Comparison of ENCODE assay signal across 2 cellular contexts in the genomic region with DNA sequence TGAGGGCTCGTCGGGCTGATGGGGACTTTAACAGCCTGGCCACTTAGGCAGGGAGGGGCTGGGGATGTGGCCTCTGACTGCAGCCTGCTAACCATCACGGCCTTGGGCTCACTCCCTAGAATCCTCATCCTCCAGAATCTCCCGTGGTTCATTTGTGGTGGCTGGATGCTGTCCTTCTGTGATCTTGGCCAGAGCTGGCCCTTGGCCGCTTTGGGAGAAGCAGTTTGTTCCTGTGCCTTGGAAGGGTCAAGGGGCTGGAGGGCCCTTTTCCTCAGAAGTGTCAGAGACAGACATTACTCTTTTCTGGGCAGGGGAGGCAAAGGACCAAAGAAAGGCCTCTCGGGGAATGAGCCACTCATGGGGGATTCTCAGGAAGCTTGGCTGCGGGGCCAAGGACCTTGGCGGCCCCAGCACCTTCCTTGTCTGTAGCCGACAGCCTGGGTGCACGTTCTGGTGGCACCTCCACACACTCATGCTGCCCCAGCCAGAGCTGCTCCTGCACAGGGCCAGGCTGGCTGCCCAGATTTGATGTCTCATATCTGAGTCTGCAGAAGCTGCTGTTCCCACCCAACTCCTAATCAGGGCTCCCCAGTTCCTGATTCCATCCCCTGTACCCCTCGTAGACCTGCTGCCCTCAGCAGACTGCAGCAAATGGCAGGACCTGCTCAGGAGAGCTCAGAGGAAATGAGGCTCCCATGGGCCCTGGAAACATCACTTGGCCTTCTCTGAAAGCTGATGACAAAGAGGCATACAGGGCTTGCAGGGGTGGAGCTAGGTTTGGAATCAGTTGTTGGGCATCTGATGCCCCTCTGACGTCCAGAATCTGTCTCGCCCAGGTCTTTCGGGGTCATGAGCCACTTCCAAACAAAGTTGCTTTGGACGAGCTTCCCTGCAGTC.
TF ChIP-seq lines count a peak whose summit lies in the region.

No MANE protein-coding gene starts in this region.

TF ChIP-seq in SK-N-SH, 30 proteins besides CTCF, POLR2A, EP300 and RAD21 (continued from another document):
- TF ChIP-seq, protein P1, sequence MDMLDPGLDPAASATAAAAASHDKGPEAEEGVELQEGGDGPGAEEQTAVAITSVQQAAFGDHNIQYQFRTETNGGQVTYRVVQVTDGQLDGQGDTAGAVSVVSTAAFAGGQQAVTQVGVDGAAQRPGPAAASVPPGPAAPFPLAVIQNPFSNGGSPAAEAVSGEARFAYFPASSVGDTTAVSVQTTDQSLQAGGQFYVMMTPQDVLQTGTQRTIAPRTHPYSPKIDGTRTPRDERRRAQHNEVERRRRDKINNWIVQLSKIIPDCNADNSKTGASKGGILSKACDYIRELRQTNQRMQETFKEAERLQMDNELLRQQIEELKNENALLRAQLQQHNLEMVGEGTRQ (IDR thresholded peaks at IDR 0.05; ENCODE audit: borderline replicate concordance, low read depth, low read length), result no peak
- TF ChIP-seq GABPA (IDR thresholded peaks at IDR 0.05; ENCODE audit: low read depth) (no peak), MXI1 (IDR thresholded peaks at IDR 0.05; ENCODE audit: low read depth, low read length) (no peak), FOXM1 (IDR thresholded peaks at IDR 0.05; ENCODE audit: low read depth) (no peak), MEF2A (IDR thresholded peaks at IDR 0.05; ENCODE audit: borderline replicate concordance, low read depth) (no peak), SIN3A (IDR thresholded peaks at IDR 0.05; ENCODE audit: borderline replicate concordance, low read depth, low read length) (no peak), TEAD4 (IDR thresholded peaks at IDR 0.05; ENCODE audit: borderline replicate concordance, insufficient read depth) (no peak), TAF1 (IDR thresholded peaks at IDR 0.05; ENCODE audit: borderline replicate concordance, low read depth, low read length) (no peak)
- TF ChIP-seq, protein P2, sequence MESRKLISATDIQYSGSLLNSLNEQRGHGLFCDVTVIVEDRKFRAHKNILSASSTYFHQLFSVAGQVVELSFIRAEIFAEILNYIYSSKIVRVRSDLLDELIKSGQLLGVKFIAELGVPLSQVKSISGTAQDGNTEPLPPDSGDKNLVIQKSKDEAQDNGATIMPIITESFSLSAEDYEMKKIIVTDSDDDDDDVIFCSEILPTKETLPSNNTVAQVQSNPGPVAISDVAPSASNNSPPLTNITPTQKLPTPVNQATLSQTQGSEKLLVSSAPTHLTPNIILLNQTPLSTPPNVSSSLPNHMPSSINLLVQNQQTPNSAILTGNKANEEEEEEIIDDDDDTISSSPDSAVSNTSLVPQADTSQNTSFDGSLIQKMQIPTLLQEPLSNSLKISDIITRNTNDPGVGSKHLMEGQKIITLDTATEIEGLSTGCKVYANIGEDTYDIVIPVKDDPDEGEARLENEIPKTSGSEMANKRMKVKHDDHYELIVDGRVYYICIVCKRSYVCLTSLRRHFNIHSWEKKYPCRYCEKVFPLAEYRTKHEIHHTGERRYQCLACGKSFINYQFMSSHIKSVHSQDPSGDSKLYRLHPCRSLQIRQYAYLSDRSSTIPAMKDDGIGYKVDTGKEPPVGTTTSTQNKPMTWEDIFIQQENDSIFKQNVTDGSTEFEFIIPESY (IDR thresholded peaks at IDR 0.05; ENCODE audit: borderline replicate concordance, low read depth), result no peak

TF ChIP-seq in SK-N-SH treated with all-trans-retinoic acid at 6 μM for 48 hours, 23 proteins besides CTCF, POLR2A, EP300 and RAD21 (continued from another document):
- TF ChIP-seq, protein P3, sequence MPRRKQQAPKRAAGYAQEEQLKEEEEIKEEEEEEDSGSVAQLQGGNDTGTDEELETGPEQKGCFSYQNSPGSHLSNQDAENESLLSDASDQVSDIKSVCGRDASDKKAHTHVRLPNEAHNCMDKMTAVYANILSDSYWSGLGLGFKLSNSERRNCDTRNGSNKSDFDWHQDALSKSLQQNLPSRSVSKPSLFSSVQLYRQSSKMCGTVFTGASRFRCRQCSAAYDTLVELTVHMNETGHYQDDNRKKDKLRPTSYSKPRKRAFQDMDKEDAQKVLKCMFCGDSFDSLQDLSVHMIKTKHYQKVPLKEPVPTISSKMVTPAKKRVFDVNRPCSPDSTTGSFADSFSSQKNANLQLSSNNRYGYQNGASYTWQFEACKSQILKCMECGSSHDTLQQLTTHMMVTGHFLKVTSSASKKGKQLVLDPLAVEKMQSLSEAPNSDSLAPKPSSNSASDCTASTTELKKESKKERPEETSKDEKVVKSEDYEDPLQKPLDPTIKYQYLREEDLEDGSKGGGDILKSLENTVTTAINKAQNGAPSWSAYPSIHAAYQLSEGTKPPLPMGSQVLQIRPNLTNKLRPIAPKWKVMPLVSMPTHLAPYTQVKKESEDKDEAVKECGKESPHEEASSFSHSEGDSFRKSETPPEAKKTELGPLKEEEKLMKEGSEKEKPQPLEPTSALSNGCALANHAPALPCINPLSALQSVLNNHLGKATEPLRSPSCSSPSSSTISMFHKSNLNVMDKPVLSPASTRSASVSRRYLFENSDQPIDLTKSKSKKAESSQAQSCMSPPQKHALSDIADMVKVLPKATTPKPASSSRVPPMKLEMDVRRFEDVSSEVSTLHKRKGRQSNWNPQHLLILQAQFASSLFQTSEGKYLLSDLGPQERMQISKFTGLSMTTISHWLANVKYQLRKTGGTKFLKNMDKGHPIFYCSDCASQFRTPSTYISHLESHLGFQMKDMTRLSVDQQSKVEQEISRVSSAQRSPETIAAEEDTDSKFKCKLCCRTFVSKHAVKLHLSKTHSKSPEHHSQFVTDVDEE (CRISPR knock-in tag; IDR thresholded peaks at IDR 0.05), result no peak
- TF ChIP-seq ESRRG (CRISPR knock-in tag; IDR thresholded peaks at IDR 0.05), result no peak
- TF ChIP-seq ZNF565 (CRISPR knock-in tag; conservative IDR thresholded peaks at IDR 0.05; ENCODE audit: low read depth), result no peak
- TF ChIP-seq TCF4 (CRISPR knock-in tag; IDR thresholded peaks at IDR 0.05; ENCODE audit: borderline replicate concordance), result no peak
- no peak for TF ChIP-seq ZFP30 (CRISPR knock-in tag; IDR thresholded peaks at IDR 0.05)
- TF ChIP-seq ISL1 (CRISPR knock-in tag; IDR thresholded peaks at IDR 0.05), result no peak
- no peak for TF ChIP-seq BACH2 (CRISPR knock-in tag; IDR thresholded peaks at IDR 0.05; ENCODE audit: borderline replicate concordance)
- no peak for TF ChIP-seq ZNF70 (CRISPR knock-in tag; IDR thresholded peaks at IDR 0.05)
- TF ChIP-seq ZC3H10 (CRISPR knock-in tag; IDR thresholded peaks at IDR 0.05), result no peak
- TF ChIP-seq, protein P4, sequence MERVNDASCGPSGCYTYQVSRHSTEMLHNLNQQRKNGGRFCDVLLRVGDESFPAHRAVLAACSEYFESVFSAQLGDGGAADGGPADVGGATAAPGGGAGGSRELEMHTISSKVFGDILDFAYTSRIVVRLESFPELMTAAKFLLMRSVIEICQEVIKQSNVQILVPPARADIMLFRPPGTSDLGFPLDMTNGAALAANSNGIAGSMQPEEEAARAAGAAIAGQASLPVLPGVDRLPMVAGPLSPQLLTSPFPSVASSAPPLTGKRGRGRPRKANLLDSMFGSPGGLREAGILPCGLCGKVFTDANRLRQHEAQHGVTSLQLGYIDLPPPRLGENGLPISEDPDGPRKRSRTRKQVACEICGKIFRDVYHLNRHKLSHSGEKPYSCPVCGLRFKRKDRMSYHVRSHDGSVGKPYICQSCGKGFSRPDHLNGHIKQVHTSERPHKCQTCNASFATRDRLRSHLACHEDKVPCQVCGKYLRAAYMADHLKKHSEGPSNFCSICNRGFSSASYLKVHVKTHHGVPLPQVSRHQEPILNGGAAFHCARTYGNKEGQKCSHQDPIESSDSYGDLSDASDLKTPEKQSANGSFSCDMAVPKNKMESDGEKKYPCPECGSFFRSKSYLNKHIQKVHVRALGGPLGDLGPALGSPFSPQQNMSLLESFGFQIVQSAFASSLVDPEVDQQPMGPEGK (CRISPR knock-in tag; IDR thresholded peaks at IDR 0.05; ENCODE audit: borderline replicate concordance), result no peak
- TF ChIP-seq, protein P5, sequence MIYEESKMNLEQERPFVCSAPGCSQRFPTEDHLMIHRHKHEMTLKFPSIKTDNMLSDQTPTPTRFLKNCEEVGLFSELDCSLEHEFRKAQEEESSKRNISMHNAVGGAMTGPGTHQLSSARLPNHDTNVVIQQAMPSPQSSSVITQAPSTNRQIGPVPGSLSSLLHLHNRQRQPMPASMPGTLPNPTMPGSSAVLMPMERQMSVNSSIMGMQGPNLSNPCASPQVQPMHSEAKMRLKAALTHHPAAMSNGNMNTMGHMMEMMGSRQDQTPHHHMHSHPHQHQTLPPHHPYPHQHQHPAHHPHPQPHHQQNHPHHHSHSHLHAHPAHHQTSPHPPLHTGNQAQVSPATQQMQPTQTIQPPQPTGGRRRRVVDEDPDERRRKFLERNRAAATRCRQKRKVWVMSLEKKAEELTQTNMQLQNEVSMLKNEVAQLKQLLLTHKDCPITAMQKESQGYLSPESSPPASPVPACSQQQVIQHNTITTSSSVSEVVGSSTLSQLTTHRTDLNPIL (CRISPR knock-in tag; IDR thresholded peaks at IDR 0.05; ENCODE audit: low read depth), result no peak
- TF ChIP-seq SNAI2 (CRISPR knock-in tag; IDR thresholded peaks at IDR 0.05), result no peak
- TF ChIP-seq TOX (CRISPR knock-in tag; IDR thresholded peaks at IDR 0.05; ENCODE audit: borderline replicate concordance), result no peak
- no peak for TF ChIP-seq ZNF8 (CRISPR knock-in tag; IDR thresholded peaks at IDR 0.05)
- no peak for TF ChIP-seq CSDC2 (CRISPR knock-in tag; IDR thresholded peaks at IDR 0.05)
- no peak for TF ChIP-seq ZFP3 (CRISPR knock-in tag; IDR thresholded peaks at IDR 0.05)
